In genomic region chr22:27726726-27727449, GRCh38 we compare ENCODE assay signal across 8 cellular contexts.
A peak's percentile ranks its signal among the peaks of the same experiment; 100 is the strongest.
DNase-seq lines count a peak whose midpoint lies in the region; ATAC-seq and TF ChIP-seq lines count a peak whose summit lies in the region.

No MANE protein-coding gene starts in this region.

- no TSS peak for BruUV-seq in HCT116 (replicated peaks; lab: Mats Ljungman, UMichigan)

- intact Hi-C loops in HCT116 (cut with micrococcal nuclease): no loop called here

- no peaks in the 10 kb centered on the region for H3K9me3 ChIP-seq in HCT116 (ENCODE audit: control insufficient read depth in 1 of 2, insufficient read depth in 1 of 2, low read depth in 1 of 2, low read length in 2 of 2)
- no peaks in the 10 kb centered on the region for H3K9me3 ChIP-seq in adipocyte (ENCODE audit: control insufficient read depth, low read length)
- no peaks in the 10 kb centered on the region for H3K9me3 ChIP-seq in hepatocyte (ENCODE audit: low read depth)
- no peaks in the 10 kb centered on the region for H3K9me3 ChIP-seq in stomach smooth muscle (ENCODE audit: control insufficient read depth in 2 of 2, low read length in 2 of 2)

- RAD21 ChIA-PET in HCT116 (lab: Charles Lee; ENCODE audit: low non-redundant PET in 1 of 2, low total read pairs in 2 of 2, uncharacterized antibody in 2 of 2, unreplicated experiment in 2 of 2): no interaction called here

- H3K79me2 ChIP-seq in HCT116 (ENCODE audit: insufficient read depth, low read length) (no peaks in the 10 kb centered on the region), hepatocyte (no peaks in the 10 kb centered on the region)

- no peak for DNase-seq in HCT116 (ENCODE audit: low read depth, low spot score)
- peak; percentile 97 for DNase-seq in adipocyte (ENCODE audit: low read depth)
- DNase-seq in hepatocyte (ENCODE audit: low spot score): peak; percentile 83
- no peak for DNase-seq in pons (ENCODE audit: low spot score)
- DNase-seq in DMS114 treated with DMSO at 0.1 percent for 48 hours (lab: John Stamatoyannopoulos, UW; ENCODE audit: unreplicated experiment): no peak

- no peak overlapping the region; the same call in 1 of the 2 replicates for H3K27ac ChIP-seq in HCT116 (ENCODE audit: low read depth, low read length)
- peak overlapping the region; percentile 87 for H3K27ac ChIP-seq in hepatocyte
- H3K27ac ChIP-seq in stomach smooth muscle (ENCODE audit: low read length): peak overlapping the region; percentile 49

- CTCF ChIA-PET in HCT116 (lab: Charles Lee): no interaction called here

- H3K27me3 ChIP-seq in HCT116 (ENCODE audit: insufficient read depth, low read length) (no peaks in the 10 kb centered on the region; the same call in 1 of the 2 replicates), adipocyte (replicated peaks; ENCODE audit: control insufficient read depth, insufficient read depth, low read length) (no peaks in the 10 kb centered on the region), hepatocyte (no peaks in the 10 kb centered on the region), stomach smooth muscle (ENCODE audit: control insufficient read depth in 1 of 2, insufficient read depth in 2 of 2, low read length in 2 of 2) (no peaks in the 10 kb centered on the region)

- ATAC-seq in HCT116 (peak; percentile 82), HG02885 (IDR thresholded peaks at IDR 0.05; ENCODE audit: poor library complexity, unreplicated experiment) (no peak), HG03521 (IDR thresholded peaks at IDR 0.05; ENCODE audit: unreplicated experiment) (no peak)

- POLR2A ChIA-PET in HCT116 (lab: Charles Lee): no interaction called here

- no peak overlapping the region for H3K9ac ChIP-seq in HCT116 (ENCODE audit: low read length)
- H3K9ac ChIP-seq in adipocyte (ENCODE audit: low read length): peak overlapping the region; percentile 47
- H3K9ac ChIP-seq in stomach smooth muscle (ENCODE audit: low read length in 2 of 2): no peak overlapping the region

- peak overlapping the region; percentile 61 for H3K4me2 ChIP-seq in HCT116 (ENCODE audit: low read length)
- H3K4me2 ChIP-seq in hepatocyte: no peak overlapping the region

- no peaks in the 10 kb centered on the region for H4K20me1 ChIP-seq in HCT116 (ENCODE audit: insufficient read depth)
- H4K20me1 ChIP-seq in hepatocyte (ENCODE audit: insufficient read depth, poor library complexity, severe bottlenecking): no peaks in the 10 kb centered on the region

- H3K9me2 ChIP-seq in HCT116 (ENCODE audit: insufficient read depth) (no peaks in the 10 kb centered on the region), hepatocyte (replicated peaks; ENCODE audit: insufficient read depth) (no peaks in the 10 kb centered on the region)

- H3K4me3 ChIP-seq in HCT116 (replicated peaks in 1 of 2; ENCODE audit: low read depth in 1 of 2, low read length in 2 of 2) (peak overlapping the region in 1 of 2 experiments; percentile 26; a peak in 2 of 4 replicates), adipocyte (ENCODE audit: low read length) (peak overlapping the region; percentile 37), hepatocyte (no peak overlapping the region), stomach smooth muscle (ENCODE audit: low read length in 2 of 2) (peak overlapping the region in 1 of 2 donors; percentile 29)

- no peak for TF ChIP-seq POLR2A in HCT116 (IDR thresholded peaks at IDR 0.05; ENCODE audit: borderline replicate concordance, extremely low read depth, insufficient read depth, insufficient read length)

- H3K36me3 ChIP-seq in HCT116 (ENCODE audit: control insufficient read depth in 1 of 2, insufficient read depth in 2 of 2, low read length in 2 of 2): no peaks in the 10 kb centered on the region
- H3K36me3 ChIP-seq in adipocyte (ENCODE audit: control insufficient read depth, insufficient read depth, low read length, severe bottlenecking): no peaks in the 10 kb centered on the region
- H3K36me3 ChIP-seq in hepatocyte (replicated peaks; ENCODE audit: insufficient read depth, low read depth): no peaks in the 10 kb centered on the region
- H3K36me3 ChIP-seq in stomach smooth muscle (ENCODE audit: control insufficient read depth in 2 of 2, insufficient read depth in 2 of 2, low read length in 2 of 2): no peaks in the 10 kb centered on the region

- TF ChIP-seq CTCF in HCT116 (IDR thresholded peaks at IDR 0.05 in 2 of 3, conservative IDR thresholded peaks at IDR 0.05 in 1 of 3; ENCODE audit: borderline replicate concordance in 1 of 3, insufficient read depth in 1 of 3, low read depth in 2 of 3, low read length in 2 of 3): no peak
- TF ChIP-seq CTCF in hepatocyte (IDR thresholded peaks at IDR 0.05; ENCODE audit: poor library complexity): no peak

- no peak for TF ChIP-seq RAD21 in HCT116 (IDR thresholded peaks at IDR 0.05; ENCODE audit: low read depth)

- H2AFZ ChIP-seq in HCT116 (ENCODE audit: low read depth, low read length, poor library complexity, severe bottlenecking) (peak overlapping the region; percentile 64), hepatocyte (no peak overlapping the region)

- 48% methylated on average over 12 of the region's 12 CpGs for WGBS in hepatocyte (ENCODE audit: low lambda C conversion rate, missing lambda C conversion rate)

- H3K4me1 ChIP-seq in HCT116 (ENCODE audit: control insufficient read depth in 1 of 2, insufficient read depth in 2 of 2, low read length in 2 of 2) (peaks cover 12 to 21% of the 10 kb centered on the region in 2 experiments), adipocyte (ENCODE audit: control insufficient read depth, insufficient read depth, low read length) (peaks cover 32% of the 10 kb centered on the region), hepatocyte (ENCODE audit: insufficient read depth) (peaks cover 11% of the 10 kb centered on the region), stomach smooth muscle (ENCODE audit: control insufficient read depth, insufficient read depth, low read length) (peaks cover 7% of the 10 kb centered on the region)

TF ChIP-seq in HCT116, 20 proteins besides CTCF, POLR2A, EP300 and RAD21:
- TF ChIP-seq MAX (IDR thresholded peaks at IDR 0.05): no peak
- no peak for TF ChIP-seq ELF1 (IDR thresholded peaks at IDR 0.05; ENCODE audit: borderline replicate concordance, low read depth)
- 0 out of 2 replicates have a peak, but pooled peaks have one; percentile 10 for TF ChIP-seq FOSL1 (IDR thresholded peaks at IDR 0.05; ENCODE audit: low read depth)
- TF ChIP-seq SRF (IDR thresholded peaks at IDR 0.05; ENCODE audit: low read depth): no peak
- peak; percentile 27; the same call in 1 of the 2 replicates for TF ChIP-seq SP1 (IDR thresholded peaks at IDR 0.05; ENCODE audit: low read depth)
- no peak for TF ChIP-seq EZH2phosphoT487 (IDR thresholded peaks at IDR 0.05; ENCODE audit: borderline replicate concordance)
- no peak for TF ChIP-seq JUND (IDR thresholded peaks at IDR 0.05)

Comparison
In these comparisons a context has a peak if more than half of its experiments do, and no peak if none do; other contexts are left out.
1. DNase-seq: peak in adipocyte (single experiment) and hepatocyte (single experiment); none in HCT116 (single experiment), pons (single experiment) and DMS114 treated with DMSO at 0.1 percent for 48 hours (single experiment).